In genomic region chr18:78732273-78733210, GRCh38 we compare ENCODE assay signal across 1 cellular context.
TF ChIP-seq lines count a peak whose summit lies in the region.

No MANE protein-coding gene starts in this region.

TF ChIP-seq in H1, 55 proteins besides CTCF, POLR2A, EP300 and RAD21:
- no peak for TF ChIP-seq SUZ12 (IDR thresholded peaks at IDR 0.05; ENCODE audit: low read length)
- TF ChIP-seq SP1 (IDR thresholded peaks at IDR 0.05; ENCODE audit: low read depth, low read length), result no peak
- TF ChIP-seq NANOG (IDR thresholded peaks at IDR 0.05; ENCODE audit: insufficient read depth, low read depth, low read length, poor library complexity, severe bottlenecking), result no peak
- TF ChIP-seq SRF (IDR thresholded peaks at IDR 0.05; ENCODE audit: low read depth, low read length), result no peak
- TF ChIP-seq CHD1 (IDR thresholded peaks at IDR 0.05; ENCODE audit: low read depth, low read length), result no peak
- TF ChIP-seq JUND (IDR thresholded peaks at IDR 0.05; ENCODE audit: low read length), result no peak
TF ChIP-seq in H1: peak in this region for 0.
